Comparison of ENCODE assay signal across 8 cellular contexts in the genomic region with DNA sequence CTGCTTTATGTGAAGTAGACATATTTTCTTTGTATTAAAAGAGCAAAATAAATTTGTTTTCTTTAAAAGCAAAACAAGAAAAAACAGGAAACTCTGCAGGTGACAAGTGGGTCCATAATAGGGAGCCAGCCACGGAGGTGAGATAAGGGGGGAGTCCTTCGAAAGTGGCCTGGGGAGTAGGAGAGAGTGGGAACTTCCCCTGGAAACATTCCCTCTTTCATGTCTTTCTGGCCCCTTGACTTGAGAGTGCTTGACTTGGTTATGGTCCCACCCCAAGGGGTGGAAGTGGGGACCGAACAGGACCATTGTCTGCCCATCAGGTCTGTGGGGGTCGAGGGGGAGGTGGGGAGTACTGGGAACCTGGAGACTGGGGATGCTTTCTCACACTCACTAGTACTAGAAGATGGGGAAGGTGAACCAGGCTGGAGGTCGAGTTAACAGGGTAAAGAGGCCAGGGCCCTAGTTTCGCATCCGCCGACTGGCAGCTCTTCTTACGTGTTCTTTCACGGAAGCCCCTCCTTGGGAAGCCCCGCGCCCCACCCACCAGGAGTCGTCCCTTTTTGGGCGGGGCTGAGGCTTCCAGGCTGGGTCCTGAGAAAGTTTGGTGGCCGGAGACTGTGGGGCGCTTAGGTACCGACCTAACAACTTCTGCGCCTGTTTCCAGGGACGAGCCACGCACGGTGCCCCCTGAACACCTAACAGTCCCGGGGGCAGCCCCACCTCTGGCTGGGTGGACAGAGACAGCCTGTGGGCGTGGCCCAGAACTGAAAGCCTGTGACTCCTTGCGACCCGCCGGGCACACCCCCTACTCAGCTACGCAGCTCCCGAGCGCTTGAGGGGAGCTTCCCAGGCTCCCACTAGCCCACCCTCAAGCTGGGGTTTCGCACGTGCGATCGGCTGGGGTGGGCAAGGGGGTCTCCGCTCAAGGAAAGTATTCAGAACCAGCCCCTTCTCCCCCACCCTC.
DNase-seq lines count a peak whose midpoint lies in the region; ATAC-seq and TF ChIP-seq lines count a peak whose summit lies in the region.

No MANE protein-coding gene starts in this region.

- peaks cover 3% of the 10 kb centered on the region for H3K9me3 ChIP-seq in iPS-18c (ENCODE audit: control insufficient read depth, insufficient read depth, low read length)

- H3K4me3 Mint-ChIP-seq in activated naive CD8-positive, alpha-beta T cell = peak overlapping the region; percentile 89

- no peaks in the 10 kb centered on the region for H3K36me3 Mint-ChIP-seq in activated naive CD8-positive, alpha-beta T cell

- peaks cover 48% of the 10 kb centered on the region for H3K4me1 Mint-ChIP-seq in activated naive CD8-positive, alpha-beta T cell (ENCODE audit: low read depth)

- no peak for TF ChIP-seq CTCF in RWPE1 (conservative IDR thresholded peaks at IDR 0.05; ENCODE audit: low read depth)

- peak; percentile 21 for DNase-seq in NCI-H146 (lab: John Stamatoyannopoulos, UW)
- no peak for DNase-seq in NCI-H146 treated with DMSO at 0.1 percent for 48 hours (lab: John Stamatoyannopoulos, UW; ENCODE audit: unreplicated experiment)
- DNase-seq in RWPE1 (ENCODE audit: low spot score) = no peak
- peak; percentile 75 for DNase-seq in stimulated activated CD4-positive, alpha-beta T cell treated with anti-CD3 and anti-CD28 coated beads, Interleukin-2, amount 100 ng/mL, for 4 hours (ENCODE audit: low read depth)
- no peak for DNase-seq in C1 segment of cervical spinal cord (lab: John Stamatoyannopoulos, UW)

- H3K27me3 Mint-ChIP-seq in activated naive CD8-positive, alpha-beta T cell = peaks cover 10% of the 10 kb centered on the region

- no peaks in the 10 kb centered on the region for H3K9me3 Mint-ChIP-seq in activated naive CD8-positive, alpha-beta T cell (ENCODE audit: low read depth)

- H3K27ac ChIP-seq in RWPE1 = peak overlapping the region; percentile 82

- H3K4me3 ChIP-seq in iPS-18c (ENCODE audit: insufficient read depth, low read depth, low read length) = peak overlapping the region; percentile 74

- POLR2A ChIA-PET in RWPE1 (lab: Yijun Ruan, JAX; ENCODE audit: low non-redundant PET) = interaction anchor here (1.0 kb wide), 1 partner anchor 188 kb away, joined by 3 read pairs; no protein-coding TSS in a partner anchor

- ATAC-seq in HG02885 (IDR thresholded peaks at IDR 0.05; ENCODE audit: poor library complexity, unreplicated experiment) = peak; percentile 35

- CTCF ChIA-PET in RWPE1 (lab: Yijun Ruan, JAX) = interaction anchor here (0.7 kb wide), 1 partner anchor 27 kb away, joined by 3 read pairs; no protein-coding TSS in a partner anchor

- H3K27ac Mint-ChIP-seq in activated naive CD8-positive, alpha-beta T cell = peak overlapping the region; percentile 83

Comparison
In these comparisons a context has a peak if more than half of its experiments do, and no peak if none do; other contexts are left out.
1. DNase-seq: peak in NCI-H146 (single experiment) and stimulated activated CD4-positive, alpha-beta T cell treated with anti-CD3 and anti-CD28 coated beads, Interleukin-2, amount 100 ng/mL, for 4 hours (single experiment); none in NCI-H146 treated with DMSO at 0.1 percent for 48 hours (single experiment), RWPE1 (single experiment) and C1 segment of cervical spinal cord (0 of 14).